In the genomic region with DNA sequence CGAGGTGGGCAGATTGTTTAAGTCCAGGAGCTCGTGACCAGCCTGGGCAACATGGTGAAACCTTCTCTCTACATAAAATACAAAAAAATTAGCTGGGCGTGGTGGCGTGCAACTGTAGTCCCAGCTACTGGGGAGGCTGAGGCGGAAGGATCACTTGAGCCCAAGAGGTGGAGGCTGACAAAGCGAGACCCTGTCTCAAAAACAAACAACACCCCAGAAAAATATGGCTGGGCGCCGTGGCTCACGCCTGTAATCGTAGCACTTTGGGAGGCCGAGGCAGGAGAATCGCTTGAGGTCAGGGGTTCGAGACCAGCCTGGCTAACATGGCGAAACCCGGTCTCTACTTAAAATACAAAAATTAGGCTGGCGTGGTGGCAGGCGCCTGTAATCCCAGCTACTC, we compare ENCODE assay signal across 8 cellular contexts. TPM values are rescaled to one million over a fixed set of nuclear protein-coding genes. Genes with fewer than 3 reads are reported as not detected.
A peak's percentile ranks its signal among the peaks of the same experiment; 100 is the strongest.
DNase-seq lines count a peak whose midpoint lies in the region; ATAC-seq lines count a peak whose summit lies in the region.

No MANE protein-coding gene starts in this region.

- ATAC-seq in stimulated activated naive CD8-positive, alpha-beta T cell treated with anti-CD3 and anti-CD28 coated beads, Interleukin-15, Interleukin-2, amounts not matched to agents 100 U/mL and 50 U/mL, for 24 hours, result no peak
- no peak for ATAC-seq in activated naive CD8-positive, alpha-beta T cell treated with anti-CD3 and anti-CD28 coated beads, Interleukin-2, amount 50 U/mL, for 24 hours

- H3K79me1 ChIP-seq in mesendoderm (ENCODE audit: low read length), result no peaks in the 10 kb centered on the region

- H3K23ac ChIP-seq in mesendoderm (ENCODE audit: low read length), result no peak overlapping the region

- H3K4me3 ChIP-seq in mesendoderm (ENCODE audit: low read length) (no peak overlapping the region), H7 (ENCODE audit: insufficient read depth, low read depth, low read length) (no peak overlapping the region; the same call in 1 of the 2 replicates)

- H3K27me3 ChIP-seq in mesendoderm (ENCODE audit: insufficient read depth, low read length, poor library complexity), result no peaks in the 10 kb centered on the region
- no peaks in the 10 kb centered on the region for H3K27me3 ChIP-seq in H7 (ENCODE audit: control insufficient read depth, insufficient read depth, low read length)

- no peak overlapping the region for H3K9ac ChIP-seq in mesendoderm (ENCODE audit: low read length)

- no peaks in the 10 kb centered on the region for H3K9me3 Mint-ChIP-seq in stimulated activated naive CD8-positive, alpha-beta T cell treated with anti-CD3 and anti-CD28 coated beads, Interleukin-15, Interleukin-2, amounts not matched to agents 100 ng/mL and 50 ng/mL, for 24 hours
- no peaks in the 10 kb centered on the region for H3K9me3 Mint-ChIP-seq in activated naive CD8-positive, alpha-beta T cell treated with anti-CD3 and anti-CD28 coated beads, Interleukin-2, amount 50 U/mL, for 24 hours

- peak overlapping the region; percentile 93 for H3K4me3 Mint-ChIP-seq in stimulated activated naive CD8-positive, alpha-beta T cell treated with anti-CD3 and anti-CD28 coated beads, Interleukin-15, Interleukin-2, amounts not matched to agents 100 ng/mL and 50 ng/mL, for 24 hours
- H3K4me3 Mint-ChIP-seq in activated naive CD8-positive, alpha-beta T cell treated with anti-CD3 and anti-CD28 coated beads, Interleukin-2, amount 50 U/mL, for 24 hours, result peak overlapping the region; percentile 90

- H3K27ac ChIP-seq in mesendoderm (ENCODE audit: low read depth, low read length), result no peak overlapping the region

- H3K36me3 ChIP-seq in mesendoderm (ENCODE audit: control insufficient read depth, insufficient read depth, low read length) (no peaks in the 10 kb centered on the region), H7 (replicated peaks; ENCODE audit: control insufficient read depth, insufficient read depth, low read length) (peaks cover 2% of the 10 kb centered on the region)

- no peak overlapping the region for H2BK120ac ChIP-seq in mesendoderm (ENCODE audit: low read depth, low read length)

- peak overlapping the region; percentile 95 for H3K56ac ChIP-seq in mesendoderm (ENCODE audit: low read length)

- no peak overlapping the region for H2BK5ac ChIP-seq in mesendoderm (ENCODE audit: low read length)

- H3K4me1 ChIP-seq in mesendoderm (ENCODE audit: control insufficient read depth, low read depth, low read length), result peaks cover 2% of the 10 kb centered on the region

- peaks cover 10% of the 10 kb centered on the region for H3K36me3 Mint-ChIP-seq in stimulated activated naive CD8-positive, alpha-beta T cell treated with anti-CD3 and anti-CD28 coated beads, Interleukin-15, Interleukin-2, amounts not matched to agents 100 ng/mL and 50 ng/mL, for 24 hours (ENCODE audit: low read depth)
- H3K36me3 Mint-ChIP-seq in activated naive CD8-positive, alpha-beta T cell treated with anti-CD3 and anti-CD28 coated beads, Interleukin-2, amount 50 U/mL, for 24 hours (ENCODE audit: low read depth), result peaks cover 14% of the 10 kb centered on the region

- H3K4me2 ChIP-seq in mesendoderm (ENCODE audit: low read length), result no peak overlapping the region

- no peak overlapping the region for H3K18ac ChIP-seq in mesendoderm (ENCODE audit: low read length)

- no peak overlapping the region for H4K8ac ChIP-seq in mesendoderm (ENCODE audit: low read depth, low read length)

- no peak for DNase-seq in stimulated activated naive CD8-positive, alpha-beta T cell treated with anti-CD3 and anti-CD28 coated beads, Interleukin-15, Interleukin-2, amounts not matched to agents 100 U/mL and 50 U/mL, for 24 hours
- DNase-seq in activated naive CD8-positive, alpha-beta T cell treated with anti-CD3 and anti-CD28 coated beads, Interleukin-2, amount 50 U/mL, for 24 hours, result no peak
- DNase-seq in mesendoderm (no peak), KG1 (lab: John Stamatoyannopoulos, UW) (no peak), H7 (no peak), NCI-H2196 treated with DMSO at 0.1 percent for 48 hours (lab: John Stamatoyannopoulos, UW; ENCODE audit: unreplicated experiment) (no peak), SW480 (ENCODE audit: low spot score) (no peak)

- no peak overlapping the region for H2BK15ac ChIP-seq in mesendoderm (replicated peaks; ENCODE audit: low read depth)

- peak overlapping the region; percentile 97 for H3K27ac Mint-ChIP-seq in stimulated activated naive CD8-positive, alpha-beta T cell treated with anti-CD3 and anti-CD28 coated beads, Interleukin-15, Interleukin-2, amounts not matched to agents 100 ng/mL and 50 ng/mL, for 24 hours
- peak overlapping the region; percentile 91 for H3K27ac Mint-ChIP-seq in activated naive CD8-positive, alpha-beta T cell treated with anti-CD3 and anti-CD28 coated beads, Interleukin-2, amount 50 U/mL, for 24 hours

- H4K5ac ChIP-seq in mesendoderm (ENCODE audit: low read length), result no peak overlapping the region

- H3K4me1 Mint-ChIP-seq in stimulated activated naive CD8-positive, alpha-beta T cell treated with anti-CD3 and anti-CD28 coated beads, Interleukin-15, Interleukin-2, amounts not matched to agents 100 ng/mL and 50 ng/mL, for 24 hours (ENCODE audit: low read depth), result peaks cover 59% of the 10 kb centered on the region
- peaks cover 61% of the 10 kb centered on the region for H3K4me1 Mint-ChIP-seq in activated naive CD8-positive, alpha-beta T cell treated with anti-CD3 and anti-CD28 coated beads, Interleukin-2, amount 50 U/mL, for 24 hours

- no peak overlapping the region for H2AK5ac ChIP-seq in mesendoderm (ENCODE audit: low read length)

- WGBS in mesendoderm (ENCODE audit: extremely low coverage, insufficient coverage, low lambda C conversion rate), result no CpG with 5 or more reads among the region's 17 CpGs

- H3K79me2 ChIP-seq in mesendoderm (ENCODE audit: control insufficient read depth, insufficient read depth, low read length), result peaks cover 10% of the 10 kb centered on the region

- peak overlapping the region; percentile 29 for H3K4ac ChIP-seq in mesendoderm (ENCODE audit: low read depth, low read length)

- no peaks in the 10 kb centered on the region for H3K27me3 Mint-ChIP-seq in stimulated activated naive CD8-positive, alpha-beta T cell treated with anti-CD3 and anti-CD28 coated beads, Interleukin-15, Interleukin-2, amounts not matched to agents 100 ng/mL and 50 ng/mL, for 24 hours
- H3K27me3 Mint-ChIP-seq in activated naive CD8-positive, alpha-beta T cell treated with anti-CD3 and anti-CD28 coated beads, Interleukin-2, amount 50 U/mL, for 24 hours, result peaks cover 3% of the 10 kb centered on the region

RNA-seq across cellular contexts. Expression of a gene that starts 3.4 kb away (rescaled TPM):
- polyA plus RNA-seq in mesendoderm (2013, experiment 1 of 2), result 460 TPM
- 455 TPM for polyA plus RNA-seq in mesendoderm (2013, experiment 2 of 2)
- total RNA-seq in H7 (2014; rRNA removed; shearing (Covaris generic)), result 454 and 591 TPM in 2 replicates

RNA-seq across cellular contexts. Expression of a gene that starts 21.6 kb away (rescaled TPM):
- 147 TPM for polyA plus RNA-seq in mesendoderm (2013, experiment 1 of 2)
- polyA plus RNA-seq in mesendoderm (2013, experiment 2 of 2), result 149 TPM
- total RNA-seq in H7 (2014; rRNA removed; shearing (Covaris generic)), result 97.6 and 109 TPM in 2 replicates

RNA-seq across cellular contexts. Expression of a gene that starts 24.9 kb away (rescaled TPM):
- 6.3 TPM for polyA plus RNA-seq in mesendoderm (2013, experiment 1 of 2)
- 5.7 TPM for polyA plus RNA-seq in mesendoderm (2013, experiment 2 of 2)
- total RNA-seq in H7 (2014; rRNA removed; shearing (Covaris generic)), result 34.0 and 40.5 TPM in 2 replicates

RNA-seq across cellular contexts. Expression of a gene that starts 40.5 kb away (rescaled TPM):
- 0.13 TPM for polyA plus RNA-seq in mesendoderm (2013, experiment 1 of 2)
- 0.10 TPM for polyA plus RNA-seq in mesendoderm (2013, experiment 2 of 2)
- total RNA-seq in H7 (2014; rRNA removed; shearing (Covaris generic)), result not detected in 2 replicates

RNA-seq across cellular contexts. Expression of a gene that starts 46.2 kb away (rescaled TPM):
- polyA plus RNA-seq in mesendoderm (2013, experiment 1 of 2), result 5.4 TPM
- 5.4 TPM for polyA plus RNA-seq in mesendoderm (2013, experiment 2 of 2)
- 11.6 and 11.8 TPM in 2 replicates for total RNA-seq in H7 (2014; rRNA removed; shearing (Covaris generic))
